ENCODE assay signal across 1 cellular context in the genomic region with DNA sequence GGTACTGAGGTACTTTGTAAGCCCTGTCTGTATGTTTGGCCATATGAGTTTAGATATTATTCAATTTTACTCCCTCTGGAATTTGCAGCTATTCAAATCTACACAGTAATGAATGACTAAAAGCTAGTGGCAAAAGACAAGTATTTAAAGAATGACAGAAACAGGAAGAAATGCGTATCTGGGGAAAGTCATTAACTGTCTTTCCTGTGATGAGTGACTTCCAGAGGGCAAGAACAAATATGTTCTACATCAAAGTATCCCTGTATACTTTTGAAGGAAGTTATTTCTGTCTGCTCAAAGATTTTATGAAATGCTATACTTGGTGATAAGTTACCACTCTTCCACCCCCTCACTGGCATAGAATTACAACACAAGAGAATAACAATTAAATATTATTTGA.
TF ChIP-seq lines count a peak whose summit lies in the region.

No MANE protein-coding gene starts in this region.

TF ChIP-seq in SK-N-SH treated with all-trans-retinoic acid at 6 μM for 48 hours, 23 proteins besides CTCF, POLR2A, EP300 and RAD21 (continued from another document):
- TF ChIP-seq, protein P1, sequence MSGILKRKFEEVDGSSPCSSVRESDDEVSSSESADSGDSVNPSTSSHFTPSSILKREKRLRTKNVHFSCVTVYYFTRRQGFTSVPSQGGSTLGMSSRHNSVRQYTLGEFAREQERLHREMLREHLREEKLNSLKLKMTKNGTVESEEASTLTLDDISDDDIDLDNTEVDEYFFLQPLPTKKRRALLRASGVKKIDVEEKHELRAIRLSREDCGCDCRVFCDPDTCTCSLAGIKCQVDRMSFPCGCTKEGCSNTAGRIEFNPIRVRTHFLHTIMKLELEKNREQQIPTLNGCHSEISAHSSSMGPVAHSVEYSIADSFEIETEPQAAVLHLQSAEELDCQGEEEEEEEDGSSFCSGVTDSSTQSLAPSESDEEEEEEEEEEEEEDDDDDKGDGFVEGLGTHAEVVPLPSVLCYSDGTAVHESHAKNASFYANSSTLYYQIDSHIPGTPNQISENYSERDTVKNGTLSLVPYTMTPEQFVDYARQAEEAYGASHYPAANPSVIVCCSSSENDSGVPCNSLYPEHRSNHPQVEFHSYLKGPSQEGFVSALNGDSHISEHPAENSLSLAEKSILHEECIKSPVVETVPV (CRISPR knock-in tag; IDR thresholded peaks at IDR 0.05), result 0 out of 2 replicates have a peak, but pooled peaks have one; percentile 33
- TF ChIP-seq CSDC2 (CRISPR knock-in tag; IDR thresholded peaks at IDR 0.05) (no peak), TCF4 (CRISPR knock-in tag; IDR thresholded peaks at IDR 0.05; ENCODE audit: borderline replicate concordance) (peak; percentile 23; the same call in 1 of the 2 replicates), BACH2 (CRISPR knock-in tag; IDR thresholded peaks at IDR 0.05; ENCODE audit: borderline replicate concordance) (no peak), ZFP3 (CRISPR knock-in tag; IDR thresholded peaks at IDR 0.05) (no peak), ZNF70 (CRISPR knock-in tag; IDR thresholded peaks at IDR 0.05) (no peak), OSR1 (CRISPR knock-in tag; IDR thresholded peaks at IDR 0.05) (no peak), ZC3H10 (CRISPR knock-in tag; IDR thresholded peaks at IDR 0.05) (no peak), PPARA (CRISPR knock-in tag; IDR thresholded peaks at IDR 0.05; ENCODE audit: borderline replicate concordance) (no peak), ZNF565 (CRISPR knock-in tag; conservative IDR thresholded peaks at IDR 0.05; ENCODE audit: low read depth) (no peak), GLIS3 (CRISPR knock-in tag; IDR thresholded peaks at IDR 0.05) (peak; percentile 95), ARNTL (CRISPR knock-in tag; IDR thresholded peaks at IDR 0.05; ENCODE audit: borderline replicate concordance, low read depth) (no peak), TOX (CRISPR knock-in tag; IDR thresholded peaks at IDR 0.05; ENCODE audit: borderline replicate concordance) (peak; percentile 67), ISL1 (CRISPR knock-in tag; IDR thresholded peaks at IDR 0.05) (peak; percentile 97)
- TF ChIP-seq, protein P2, sequence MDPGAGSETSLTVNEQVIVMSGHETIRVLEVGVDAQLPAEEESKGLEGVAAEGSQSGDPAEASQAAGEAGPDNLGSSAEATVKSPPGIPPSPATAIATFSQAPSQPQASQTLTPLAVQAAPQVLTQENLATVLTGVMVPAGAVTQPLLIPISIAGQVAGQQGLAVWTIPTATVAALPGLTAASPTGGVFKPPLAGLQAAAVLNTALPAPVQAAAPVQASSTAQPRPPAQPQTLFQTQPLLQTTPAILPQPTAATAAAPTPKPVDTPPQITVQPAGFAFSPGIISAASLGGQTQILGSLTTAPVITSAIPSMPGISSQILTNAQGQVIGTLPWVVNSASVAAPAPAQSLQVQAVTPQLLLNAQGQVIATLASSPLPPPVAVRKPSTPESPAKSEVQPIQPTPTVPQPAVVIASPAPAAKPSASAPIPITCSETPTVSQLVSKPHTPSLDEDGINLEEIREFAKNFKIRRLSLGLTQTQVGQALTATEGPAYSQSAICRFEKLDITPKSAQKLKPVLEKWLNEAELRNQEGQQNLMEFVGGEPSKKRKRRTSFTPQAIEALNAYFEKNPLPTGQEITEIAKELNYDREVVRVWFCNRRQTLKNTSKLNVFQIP (CRISPR knock-in tag; IDR thresholded peaks at IDR 0.05; ENCODE audit: borderline replicate concordance, low read depth), result peak; percentile 92; the same call in 1 of the 2 replicates
